ENCODE assay signal across 1 cellular context in genomic region chr3:52487788-52488691, GRCh38.
A peak's percentile ranks its signal among the peaks of the same experiment; 100 is the strongest.
TF ChIP-seq lines count a peak whose summit lies in the region.

No MANE protein-coding gene starts in this region.

TF ChIP-seq in K562, 482 proteins besides CTCF, POLR2A, EP300 and RAD21:
- TF ChIP-seq CBX8 (IDR thresholded peaks at IDR 0.05; ENCODE audit: borderline replicate concordance, extremely low read depth, low read depth, low read length, poor library complexity, severe bottlenecking) (no peak), STAG1 (CRISPR knock-in tag; IDR thresholded peaks at IDR 0.05; ENCODE audit: borderline replicate concordance) (no peak), E2F3 (CRISPR knock-in tag; IDR thresholded peaks at IDR 0.05) (no peak), TGIF2 (CRISPR knock-in tag; IDR thresholded peaks at IDR 0.05) (no peak), POLR2G (IDR thresholded peaks at IDR 0.05; ENCODE audit: low read depth, low read length) (peak; percentile 11; the same call in 1 of the 2 replicates), ZBTB33 (CRISPR knock-in tag; IDR thresholded peaks at IDR 0.05) (peak; percentile 61; the same call in 1 of the 2 replicates), TEAD1 (CRISPR knock-in tag; IDR thresholded peaks at IDR 0.05) (no peak), ZNF445 (CRISPR knock-in tag; IDR thresholded peaks at IDR 0.05; ENCODE audit: low read depth) (no peak), ZNF354B (CRISPR knock-in tag; IDR thresholded peaks at IDR 0.05) (no peak), HEY1 (CRISPR knock-in tag; IDR thresholded peaks at IDR 0.05; ENCODE audit: borderline replicate concordance) (no peak), DNMT1 (IDR thresholded peaks at IDR 0.05) (no peak), ELK1 (CRISPR knock-in tag; IDR thresholded peaks at IDR 0.05) (no peak), ATF1 (CRISPR knock-in tag; IDR thresholded peaks at IDR 0.05) (no peak), ATF1 (tag; IDR thresholded peaks at IDR 0.05) (no peak), KLF10 (CRISPR knock-in tag; IDR thresholded peaks at IDR 0.05) (no peak), NKRF (IDR thresholded peaks at IDR 0.05; ENCODE audit: borderline replicate concordance) (no peak), ARID1B (IDR thresholded peaks at IDR 0.05) (no peak), NFYB (IDR thresholded peaks at IDR 0.05; ENCODE audit: extremely low read depth, insufficient read length) (no peak)
TF ChIP-seq in K562: peak in this region for 2.
